ENCODE assay signal across 8 cellular contexts in genomic region chr5:133868946-133869674, GRCh38.
DNase-seq lines count a peak whose midpoint lies in the region; ATAC-seq, FAIRE-seq and TF ChIP-seq lines count a peak whose summit lies in the region.

No MANE protein-coding gene starts in this region.

- DNase-seq in NCI-H187 (lab: John Stamatoyannopoulos, UW) (peak; percentile 32 to 55), NCI-H187 treated with DMSO at 0.1 percent for 48 hours (lab: John Stamatoyannopoulos, UW) (no peak), NCI-H1092 (lab: John Stamatoyannopoulos, UW) (peak; percentile 53), MCF 10A (ENCODE audit: unreplicated experiment) (peak; percentile 80), keratinocyte (ENCODE audit: low read depth, low spot score) (peak; percentile 25)
- DNase-seq in stimulated activated CD4-positive, alpha-beta T cell treated with anti-CD3 and anti-CD28 coated beads, Interleukin-1b, Interleukin-23, amount 100 ng/mL, for 4 hours (ENCODE audit: low read depth in 2 of 2), result peak; percentile 60 to 79

- intact Hi-C loops in MCF 10A (cut with micrococcal nuclease), result loop anchor here (1.0 to 5.0 kb wide), 4 partner anchors 117 to 758 kb away; no protein-coding TSS in a partner anchor

- H3K4me1 Mint-ChIP-seq in MCF 10A (ENCODE audit: insufficient read depth, unreplicated experiment), result no peaks in the 10 kb centered on the region

- H3K27ac Mint-ChIP-seq in MCF 10A (ENCODE audit: low read depth, unreplicated experiment), result no peak overlapping the region

- H3K4me3 ChIP-seq in keratinocyte (ENCODE audit: control insufficient read depth in 2 of 3, extremely low read depth in 1 of 3, insufficient read depth in 2 of 3, low read depth in 1 of 3, low read length in 3 of 3), result no peak overlapping the region

- H3K9me3 Mint-ChIP-seq in MCF 10A (ENCODE audit: unreplicated experiment), result no peaks in the 10 kb centered on the region

- peaks cover 8% of the 10 kb centered on the region for H3K4me1 ChIP-seq in keratinocyte (ENCODE audit: control insufficient read depth, extremely low read depth, insufficient read depth, low read length)

- peak; percentile 89 for TF ChIP-seq CTCF in VCaP (conservative IDR thresholded peaks at IDR 0.05)
- peak; percentile 86 for TF ChIP-seq CTCF in MCF 10A (IDR thresholded peaks at IDR 0.05; ENCODE audit: unreplicated experiment)
- TF ChIP-seq CTCF in keratinocyte (optimal IDR thresholded peaks at IDR 0.05 in 1 of 3, IDR thresholded peaks at IDR 0.05 in 1 of 3, conservative IDR thresholded peaks at IDR 0.05 in 1 of 3; ENCODE audit: extremely low read depth in 1 of 3, insufficient read depth in 2 of 3, low read length in 3 of 3), result peak; percentile 73 to 82 (median 78)

- no peaks in the 10 kb centered on the region for H3K79me2 ChIP-seq in keratinocyte (ENCODE audit: control insufficient read depth, insufficient read depth, low read length)

- no peaks in the 10 kb centered on the region for H3K36me3 Mint-ChIP-seq in MCF 10A (ENCODE audit: insufficient read depth, unreplicated experiment)

- no peaks in the 10 kb centered on the region for H3K36me3 ChIP-seq in keratinocyte (ENCODE audit: control insufficient read depth in 2 of 2, extremely low read depth in 1 of 2, insufficient read depth in 2 of 2, low read length in 2 of 2)

- H3K9ac ChIP-seq in keratinocyte (ENCODE audit: control insufficient read depth, extremely low read depth, insufficient read depth, low read length), result no peak overlapping the region

- H3K4me2 ChIP-seq in keratinocyte (ENCODE audit: control insufficient read depth, extremely low read depth, insufficient read depth, low read depth, low read length), result no peak overlapping the region

- H3K4me3 Mint-ChIP-seq in MCF 10A (ENCODE audit: unreplicated experiment), result no peak overlapping the region

- peaks cover 17% of the 10 kb centered on the region for H3K27me3 ChIP-seq in keratinocyte (ENCODE audit: control insufficient read depth, extremely low read depth, insufficient read depth, low read length)

- no peaks in the 10 kb centered on the region for H3K9me3 ChIP-seq in keratinocyte (ENCODE audit: control insufficient read depth, low read depth, low read length)

- H3K27ac ChIP-seq in VCaP (peak overlapping the region; percentile 80), keratinocyte (ENCODE audit: control insufficient read depth, insufficient read depth, low read length) (no peak overlapping the region)

- no peaks in the 10 kb centered on the region for H4K20me1 ChIP-seq in keratinocyte (ENCODE audit: control insufficient read depth, extremely low read depth, insufficient read depth, low read length)

- peak; percentile 48 for FAIRE-seq in keratinocyte (lab: Jason Lieb, UNC)

- BruUV-seq in MCF 10A (replicated peaks; lab: Mats Ljungman, UMichigan), result no TSS peak

- CTCF ChIA-PET in MCF 10A (lab: Yijun Ruan, JAX), result interaction anchor here (0.5 to 9.6 kb wide), 94 partner anchors 8 to 1056 kb away, joined by 3 to 197 read pairs (median 4); partner anchors contain the start of gene SOWAHA

- H3K27me3 Mint-ChIP-seq in MCF 10A (ENCODE audit: insufficient read depth, unreplicated experiment), result peaks cover 70% of the 10 kb centered on the region

- no peak overlapping the region for H2AFZ ChIP-seq in keratinocyte (ENCODE audit: control insufficient read depth, low read length)

- no peak for ATAC-seq in HG03039 (IDR thresholded peaks at IDR 0.05; ENCODE audit: unreplicated experiment)

- dilution Hi-C loops in keratinocyte (cut with MboI; ENCODE audit: extremely low pct_ligation_motif_present, low sequenced_read_pairs), result loop anchor here (5.0 kb wide), 1 partner anchor 67 kb away; no protein-coding TSS in a partner anchor

- H3K9me1 ChIP-seq in keratinocyte (ENCODE audit: control insufficient read depth, extremely low read depth, insufficient read depth, low read length), result no peaks in the 10 kb centered on the region

- POLR2A ChIA-PET in MCF 10A (lab: Yijun Ruan, JAX), result interaction anchor here (0.6 to 1.6 kb wide), 6 partner anchors 10 to 1295 kb away, joined by 3 to 5 read pairs (median 3); no protein-coding TSS in a partner anchor
